Comparison of ENCODE assay signal across 19 cellular contexts in the genomic region with DNA sequence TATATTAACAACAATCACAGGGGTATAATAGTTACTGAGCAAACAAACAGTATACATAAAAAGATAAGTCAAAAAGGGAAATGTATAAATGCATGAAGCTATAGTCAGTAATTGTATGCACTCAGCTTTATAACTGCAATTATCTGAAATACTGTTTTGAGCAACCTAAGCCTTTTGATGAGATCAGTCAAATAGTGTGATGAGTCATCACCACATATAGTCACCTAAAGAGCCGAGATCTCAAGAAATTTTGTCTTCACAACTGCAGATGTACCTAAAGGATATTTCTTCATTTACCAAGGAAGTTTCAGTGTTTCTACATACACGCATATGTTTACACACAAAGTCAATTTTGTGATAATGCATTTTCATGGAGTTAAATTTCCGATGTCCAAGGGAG. TPM values are rescaled to one million over a fixed set of nuclear protein-coding genes. Genes with fewer than 3 reads are reported as not detected.
"Had no signal": no experiment of that assay in that cellular context is flagged by ENCODE, and none has a peak within 500 bp of the region (broad histone marks: within the 10 kb centered on the region; RNA-seq: fewer than 3 reads in every experiment).

No MANE protein-coding gene starts in this region.

- H3K9me3 ChIP-seq: transverse colon had no signal

- H3K27ac ChIP-seq: brain microvascular endothelial cell, transverse colon had no signal

- H3K27ac Mint-ChIP-seq: natural killer cell treated with Interleukin-12 subunit alpha and Interleukin-12 subunit beta and Interleukin-15 and Interleukin-18, amount 100 ng/mL, for 72 hours; WTC11 had no signal

- H3K36me3 ChIP-seq: brain microvascular endothelial cell, transverse colon had no signal

- H3K27me3 Mint-ChIP-seq: natural killer cell treated with Interleukin-12 subunit alpha and Interleukin-12 subunit beta and Interleukin-15 and Interleukin-18, amount 100 ng/mL, for 72 hours had no signal

- DNase-seq: activated CD4-positive, alpha-beta T cell treated with anti-CD3 and anti-CD28 coated beads for 48 hours; activated CD8-positive, alpha-beta memory T cell treated with anti-CD3 and anti-CD28 coated beads for 24 hours; anterior cingulate cortex; brain microvascular endothelial cell; cortex of kidney; effector CD4-positive, alpha-beta T cell; foreskin melanocyte; stimulated activated CD4-positive, alpha-beta T cell treated with anti-CD3 and anti-CD28 coated beads, Interleukin-15, amount 100 ng/mL, for 24 hours; stimulated activated CD4-positive, alpha-beta T cell treated with anti-CD3 and anti-CD28 coated beads, Interleukin-4, amount 100 ng/mL, for 1 hour; stimulated activated naive CD4-positive, alpha-beta T cell; substantia nigra; transverse colon had no signal

- H3K4me1 Mint-ChIP-seq: WTC11 had no signal

- H3K4me3 ChIP-seq: transverse colon had no signal

- H3K36me3 Mint-ChIP-seq: natural killer cell treated with Interleukin-12 subunit alpha and Interleukin-12 subunit beta and Interleukin-15 and Interleukin-18, amount 100 ng/mL, for 72 hours; WTC11 had no signal

- H3K4me3 Mint-ChIP-seq: natural killer cell treated with Interleukin-12 subunit alpha and Interleukin-12 subunit beta and Interleukin-15 and Interleukin-18, amount 100 ng/mL, for 72 hours; WTC11 had no signal

- H3K27me3 ChIP-seq: brain microvascular endothelial cell, transverse colon had no signal

- H3K4me1 ChIP-seq: transverse colon had no signal

- ATAC-seq: natural killer cell treated with Interleukin-12 subunit alpha and Interleukin-12 subunit beta and Interleukin-15 and Interleukin-18, amount 100 ng/mL, for 72 hours; WTC11 had no signal

RNA-seq across cellular contexts. Expression of a gene that starts 5.4 kb away (rescaled TPM):
- total RNA-seq: kidney epithelial cell; lower leg skin; mesenteric fat pad; natural killer cell treated with Interleukin-12 subunit alpha and Interleukin-12 subunit beta and Interleukin-15 and Interleukin-18, amount 100 ng/mL, for 72 hours; renal cortical epithelial cell; skeletal muscle tissue; transverse colon; WTC11 had no signal

RNA-seq across cellular contexts. Expression of a gene that starts 13.5 kb away (rescaled TPM):
- total RNA-seq: kidney epithelial cell; lower leg skin; mesenteric fat pad; natural killer cell treated with Interleukin-12 subunit alpha and Interleukin-12 subunit beta and Interleukin-15 and Interleukin-18, amount 100 ng/mL, for 72 hours; renal cortical epithelial cell; skeletal muscle tissue; transverse colon; WTC11 had no signal

RNA-seq across cellular contexts. Expression of a gene that starts 33.8 kb away (rescaled TPM):
- total RNA-seq: kidney epithelial cell; lower leg skin; mesenteric fat pad; natural killer cell treated with Interleukin-12 subunit alpha and Interleukin-12 subunit beta and Interleukin-15 and Interleukin-18, amount 100 ng/mL, for 72 hours; renal cortical epithelial cell; skeletal muscle tissue; transverse colon; WTC11 had no signal

RNA-seq across cellular contexts. Expression of a gene that starts 36.7 kb away (rescaled TPM):
- total RNA-seq: kidney epithelial cell; lower leg skin; mesenteric fat pad; natural killer cell treated with Interleukin-12 subunit alpha and Interleukin-12 subunit beta and Interleukin-15 and Interleukin-18, amount 100 ng/mL, for 72 hours; renal cortical epithelial cell; skeletal muscle tissue; transverse colon; WTC11 had no signal

RNA-seq across cellular contexts. Expression of a gene that starts 41.7 kb away (rescaled TPM):
- total RNA-seq: kidney epithelial cell; lower leg skin; mesenteric fat pad; natural killer cell treated with Interleukin-12 subunit alpha and Interleukin-12 subunit beta and Interleukin-15 and Interleukin-18, amount 100 ng/mL, for 72 hours; renal cortical epithelial cell; skeletal muscle tissue; transverse colon; WTC11 had no signal
